Comparison of ENCODE assay signal across 28 cellular contexts in the genomic region with DNA sequence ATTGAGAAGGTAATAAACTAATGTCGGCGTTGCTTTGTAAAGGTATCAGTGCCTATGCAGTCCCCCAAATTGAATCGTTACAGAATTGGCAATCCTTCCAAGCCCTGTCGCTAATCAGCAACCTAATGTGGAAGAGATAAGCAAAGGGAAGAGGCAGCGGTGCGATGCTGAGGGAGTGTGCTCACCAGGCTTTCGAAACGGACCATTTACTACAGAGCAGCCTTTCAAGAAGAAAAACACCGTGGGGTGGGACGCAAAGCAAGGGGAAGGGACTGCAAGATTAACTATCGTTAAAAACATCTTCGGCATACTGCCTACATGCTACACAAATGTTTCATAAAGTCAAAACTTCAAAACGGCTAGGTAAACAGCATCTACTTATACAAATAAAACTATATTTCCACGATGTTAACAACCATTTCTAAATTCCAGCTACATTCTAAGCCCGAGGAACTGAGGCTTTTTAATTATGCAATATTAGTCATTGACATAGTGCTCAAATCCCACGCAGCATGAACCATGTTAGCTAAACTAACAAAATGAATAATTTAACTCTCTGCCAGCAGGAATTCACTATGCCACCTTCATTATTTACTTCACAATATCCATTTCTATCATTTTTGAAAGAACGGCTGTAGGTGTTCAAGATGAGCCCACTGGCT.
DNase-seq lines count a peak whose midpoint lies in the region; ATAC-seq, FAIRE-seq and TF ChIP-seq lines count a peak whose summit lies in the region.
"Had no signal": no experiment of that assay in that cellular context is flagged by ENCODE, and none has a peak within 500 bp of the region (broad histone marks: within the 10 kb centered on the region; RNA-seq: fewer than 3 reads in every experiment).

No MANE protein-coding gene starts in this region.

- no peak overlapping the region for H3K4me3 Mint-ChIP-seq in activated CD8-positive, alpha-beta T cell treated with anti-CD3 and anti-CD28 coated beads for 36 hours
- H3K4me3 Mint-ChIP-seq: activated CD8-positive, alpha-beta T cell treated with anti-CD3 and anti-CD28 coated beads, Interleukin-2, amount 10 ng/mL, durations not matched to agents 7 days and 5 days; activated naive CD8-positive, alpha-beta T cell treated with anti-CD3 and anti-CD28 coated beads, Interleukin-2, amount 50 U/mL, for 24 hours; B cell; brain had no signal

- no peak overlapping the region for H2BK12ac ChIP-seq in H1 (ENCODE audit: low read depth, low read length)

- TF ChIP-seq CTCF in A673 (conservative IDR thresholded peaks at IDR 0.05; ENCODE audit: low read depth, low read length) (no peak), H1 (IDR thresholded peaks at IDR 0.05; ENCODE audit: control extremely low read depth in 1 of 3, insufficient read depth in 1 of 3, low read depth in 1 of 3, low read length in 3 of 3) (no peak)
- TF ChIP-seq CTCF in activated CD8-positive, alpha-beta T cell treated with anti-CD3 and anti-CD28 coated beads for 36 hours (IDR thresholded peaks at IDR 0.05): no peak

- H3K27me3 Mint-ChIP-seq in activated CD8-positive, alpha-beta T cell treated with anti-CD3 and anti-CD28 coated beads for 36 hours: no peaks in the 10 kb centered on the region
- H3K27me3 Mint-ChIP-seq: activated naive CD8-positive, alpha-beta T cell treated with anti-CD3 and anti-CD28 coated beads, Interleukin-2, amount 50 U/mL, for 24 hours; B cell; brain had no signal

- no peak overlapping the region for H4K8ac ChIP-seq in H1 (ENCODE audit: extremely low read depth, insufficient read depth, low read length)

- H3K9me3 Mint-ChIP-seq in activated CD8-positive, alpha-beta T cell treated with anti-CD3 and anti-CD28 coated beads for 36 hours: no peaks in the 10 kb centered on the region
- H3K9me3 Mint-ChIP-seq: activated naive CD8-positive, alpha-beta T cell treated with anti-CD3 and anti-CD28 coated beads, Interleukin-2, amount 50 U/mL, for 24 hours; brain had no signal

- no peak for TF ChIP-seq RAD21 in H1 (IDR thresholded peaks at IDR 0.05 in 1 of 2, conservative IDR thresholded peaks at IDR 0.05 in 1 of 2; ENCODE audit: low read depth in 2 of 2, low read length in 2 of 2)

- FAIRE-seq in H1 (lab: Jason Lieb, UNC): no peak
- FAIRE-seq: frontal cortex had no signal

- no peak overlapping the region for H3K18ac ChIP-seq in H1 (ENCODE audit: extremely low read depth, low read length)

- no peak overlapping the region for H2AFZ ChIP-seq in H1 (ENCODE audit: low read length)

- no peak overlapping the region for H3K27ac Mint-ChIP-seq in activated CD8-positive, alpha-beta T cell treated with anti-CD3 and anti-CD28 coated beads for 36 hours
- H3K27ac Mint-ChIP-seq: activated CD8-positive, alpha-beta T cell treated with anti-CD3 and anti-CD28 coated beads, Interleukin-2, amount 10 ng/mL, durations not matched to agents 7 days and 5 days; activated naive CD8-positive, alpha-beta T cell treated with anti-CD3 and anti-CD28 coated beads, Interleukin-2, amount 50 U/mL, for 24 hours; B cell; brain had no signal

- H3K23ac ChIP-seq in H1 (ENCODE audit: insufficient read length): no peak overlapping the region

- no peak overlapping the region for H3K9ac ChIP-seq in H1 (replicated peaks in 1 of 4; ENCODE audit: extremely low read depth in 1 of 4, low read depth in 3 of 4, low read length in 3 of 4)

- no peaks in the 10 kb centered on the region for H3K36me3 ChIP-seq in A673 (ENCODE audit: insufficient read depth, low read length, poor library complexity, severe bottlenecking)
- H3K36me3 ChIP-seq in H1 (ENCODE audit: control insufficient read depth in 2 of 4, insufficient read depth in 4 of 4, low read length in 3 of 4): no peaks in the 10 kb centered on the region
- H3K36me3 ChIP-seq: esophagus muscularis mucosa, prostate gland had no signal

- peak overlapping the region; percentile 25 to 29; a peak in 1 of 4 replicates for H3K4me2 ChIP-seq in H1 (ENCODE audit: insufficient read depth in 1 of 2, low read depth in 2 of 2, low read length in 2 of 2)

- H2BK5ac ChIP-seq in H1 (ENCODE audit: low read depth, low read length): no peak overlapping the region

- CTCF ChIA-PET in A673 (lab: Charles Lee) (no interaction called here), H1 (lab: Charles Lee; ENCODE audit: partially characterized antibody) (interaction anchor here (1.1 kb wide), 1 partner anchor 66 kb away, joined by 3 read pairs; no protein-coding TSS in a partner anchor)
- CTCF ChIA-PET in activated CD8-positive, alpha-beta T cell treated with anti-CD3 and anti-CD28 coated beads for 36 hours (lab: Charles Lee): no interaction called here

- H2BK15ac ChIP-seq in H1 (ENCODE audit: low read length): no peak overlapping the region

- DNase-seq in A673 (ENCODE audit: low spot score): peak; percentile 42
- DNase-seq in NCI-H345 (lab: John Stamatoyannopoulos, UW): peak; percentile 40
- no peak for DNase-seq in H1 (ENCODE audit: low read depth in 1 of 2, low spot score in 2 of 2)
- DNase-seq in left kidney (ENCODE audit: low read depth, low spot score): peak; percentile 62
- no peak for DNase-seq in glomerular visceral epithelial cell (ENCODE audit: extremely low spot score)
- DNase-seq in DMS53 (lab: John Stamatoyannopoulos, UW): no peak
- DNase-seq in activated CD8-positive, alpha-beta T cell treated with anti-CD3 and anti-CD28 coated beads for 36 hours: no peak
- DNase-seq in activated CD4-positive, alpha-beta T cell treated with anti-CD3 and anti-CD28 coated beads, Interleukin-2, amount 50 U/mL, for 4 hours: no peak
- DNase-seq: activated CD4-positive, CD25-positive, alpha-beta regulatory T cell treated with anti-CD3 and anti-CD28 coated beads, Interleukin-2, amount 50 U/mL, for 72 hours; activated CD8-positive, alpha-beta T cell treated with anti-CD3 and anti-CD28 coated beads, Interleukin-2, amount 10 ng/mL, durations not matched to agents 7 days and 5 days; activated effector memory CD4-positive, alpha-beta T cell treated with anti-CD3 and anti-CD28 coated beads, Interleukin-2, amount 50 U/mL, for 16 hours; activated naive CD8-positive, alpha-beta T cell treated with anti-CD3 and anti-CD28 coated beads, Interleukin-2, amount 50 U/mL, for 24 hours; activated T-cell treated with anti-CD3 and anti-CD28 coated beads for 4 hours; effector CD4-positive, alpha-beta T cell; H7; hippocampal formation; NCI-H1048; NCI-H2029; NCI-H446; PC-3; Right ventricle myocardium superior; T-helper 9 cell had no signal

- H3K9me3 ChIP-seq in A673 (ENCODE audit: low read depth, low read length, poor library complexity, severe bottlenecking): no peaks in the 10 kb centered on the region
- no peaks in the 10 kb centered on the region for H3K9me3 ChIP-seq in H1 (ENCODE audit: insufficient read depth in 2 of 2, low read depth in 1 of 2, low read length in 1 of 2)
- H3K9me3 ChIP-seq: esophagus muscularis mucosa, prostate gland had no signal

- peaks cover 3% of the 10 kb centered on the region for H3K79me1 ChIP-seq in H1 (ENCODE audit: low read depth, low read length)

- no peaks in the 10 kb centered on the region for H3K36me3 Mint-ChIP-seq in activated CD8-positive, alpha-beta T cell treated with anti-CD3 and anti-CD28 coated beads for 36 hours (ENCODE audit: low read depth)
- H3K36me3 Mint-ChIP-seq: brain had no signal

- no peak overlapping the region for H3K14ac ChIP-seq in H1 (ENCODE audit: insufficient read length)

- H3K4me3 ChIP-seq in A673 (ENCODE audit: low read depth, low read length, poor library complexity, severe bottlenecking): peak overlapping the region; percentile 19
- no peak overlapping the region for H3K4me3 ChIP-seq in H1 (ENCODE audit: extremely low read depth in 1 of 4, insufficient read depth in 2 of 4, low read depth in 3 of 4, low read length in 4 of 4)
- H3K4me3 ChIP-seq: esophagus muscularis mucosa, lung, prostate gland had no signal

- no TSS peak for BruUV-seq in A673 (replicated peaks; lab: Mats Ljungman, UMichigan)

- H4K5ac ChIP-seq in H1 (ENCODE audit: insufficient read length, low read depth, low read length): no peak overlapping the region

- H2AK5ac ChIP-seq in H1 (ENCODE audit: low read depth, low read length): no peak overlapping the region

- peaks cover 20% of the 10 kb centered on the region for H3K4me1 Mint-ChIP-seq in activated CD8-positive, alpha-beta T cell treated with anti-CD3 and anti-CD28 coated beads for 36 hours (ENCODE audit: low read depth)

- POLR2A ChIA-PET in A673 (lab: Charles Lee; ENCODE audit: low non-redundant PET) (interaction anchor here (0.7 kb wide), 1 partner anchor 828 kb away, joined by 11 read pairs; no protein-coding TSS in a partner anchor), H1 (lab: Charles Lee; ENCODE audit: partially characterized antibody) (no interaction called here)
- POLR2A ChIA-PET in activated CD8-positive, alpha-beta T cell treated with anti-CD3 and anti-CD28 coated beads for 36 hours (lab: Charles Lee): no interaction called here

- TF ChIP-seq POLR2A in H1 (IDR thresholded peaks at IDR 0.05; ENCODE audit: control extremely low read depth in 1 of 2, low read depth in 2 of 2, low read length in 2 of 2): no peak

- 70% methylated on average over 17 of the region's 17 CpGs; no CpG with 5 or more reads in 1 of the 2 experiments for WGBS in H1 (ENCODE audit: extremely low coverage in 1 of 2, insufficient coverage in 1 of 2, insufficient read length in 1 of 2, insufficient replicate concordance in 2 of 2, low coverage in 1 of 2, low lambda C conversion rate in 2 of 2, missing lambda C conversion rate in 1 of 2), 2 experiments

- H3K23me2 ChIP-seq in H1 (ENCODE audit: low read depth, low read length): no peaks in the 10 kb centered on the region

- peaks cover 0 to 98% of the 10 kb centered on the region in 2 experiments; a peak in 3 of 4 replicates for H3K79me2 ChIP-seq in H1 (ENCODE audit: control insufficient read depth in 1 of 2, insufficient read depth in 2 of 2, low read length in 2 of 2)

- H3K27me3 ChIP-seq in A673 (replicated peaks; ENCODE audit: insufficient read depth, low read depth, low read length, poor library complexity) (no peaks in the 10 kb centered on the region), H1 (replicated peaks in 1 of 4; ENCODE audit: control insufficient read depth in 3 of 4, extremely low read depth in 1 of 4, insufficient read depth in 3 of 4, low read length in 3 of 4) (no peaks in the 10 kb centered on the region)
- H3K27me3 ChIP-seq: esophagus muscularis mucosa had no signal

- no peak overlapping the region for H2BK120ac ChIP-seq in H1 (replicated peaks; ENCODE audit: low read depth, low read length)

- H3K56ac ChIP-seq in H1 (replicated peaks; ENCODE audit: insufficient read length, low read depth, low read length): no peak overlapping the region

- no peak for TF ChIP-seq EP300 in H1 (IDR thresholded peaks at IDR 0.05; ENCODE audit: borderline replicate concordance in 1 of 2, low read depth in 2 of 2, low read length in 2 of 2)

- H3K27ac ChIP-seq in A673 (ENCODE audit: low read depth, low read length, poor library complexity, severe bottlenecking): no peak overlapping the region
- H3K27ac ChIP-seq in H1 (ENCODE audit: low read depth, low read length): no peak overlapping the region
- H3K27ac ChIP-seq: esophagus muscularis mucosa, prostate gland had no signal

- no peak for ATAC-seq in activated CD8-positive, alpha-beta T cell treated with anti-CD3 and anti-CD28 coated beads for 36 hours
- ATAC-seq: activated CD8-positive, alpha-beta T cell treated with anti-CD3 and anti-CD28 coated beads, Interleukin-2, amount 10 ng/mL, durations not matched to agents 7 days and 5 days; activated naive CD8-positive, alpha-beta T cell treated with anti-CD3 and anti-CD28 coated beads, Interleukin-2, amount 50 U/mL, for 24 hours; PC-3 had no signal

- H4K91ac ChIP-seq in H1 (replicated peaks; ENCODE audit: insufficient read length, low read length): no peak overlapping the region

- no peak overlapping the region for H3K4ac ChIP-seq in H1 (replicated peaks; ENCODE audit: insufficient read length, low read depth, low read length)

- H3K4me1 ChIP-seq in A673 (ENCODE audit: insufficient read depth, low read length, poor library complexity, severe bottlenecking) (peaks cover 38% of the 10 kb centered on the region), H1 (replicated peaks in 1 of 4; ENCODE audit: control insufficient read depth in 3 of 4, insufficient read depth in 4 of 4, low read length in 3 of 4) (peaks cover 3 to 24% (median 11%) of the 10 kb centered on the region in 4 experiments; a peak in 6 of 7 replicates)
- H3K4me1 ChIP-seq: prostate gland had no signal

- intact Hi-C loops in A673 (cut with micrococcal nuclease; ENCODE audit: unreplicated experiment): no loop called here
- intact Hi-C loops in activated CD8-positive, alpha-beta T cell treated with anti-CD3 and anti-CD28 coated beads for 36 hours (cut with micrococcal nuclease): no loop called here

- H4K20me1 ChIP-seq in H1 (replicated peaks in 1 of 2; ENCODE audit: control insufficient read depth in 1 of 2, insufficient read depth in 2 of 2, low read length in 2 of 2): peaks cover 4 to 8% of the 10 kb centered on the region in 2 experiments

- no peak overlapping the region for H2BK20ac ChIP-seq in H1 (ENCODE audit: low read length)

Comparison
In these comparisons a context has a peak if more than half of its experiments do, and no peak if none do; other contexts are left out.
1. DNase-seq: peak in A673 (single experiment), NCI-H345 (single experiment) and left kidney (single experiment); none in H1 (0 of 2), glomerular visceral epithelial cell (single experiment), DMS53 (single experiment), activated CD8-positive, alpha-beta T cell treated with anti-CD3 and anti-CD28 coated beads for 36 hours (single experiment) and activated CD4-positive, alpha-beta T cell treated with anti-CD3 and anti-CD28 coated beads, Interleukin-2, amount 50 U/mL, for 4 hours (0 of 2).